ENCODE assay signal across 1 cellular context in genomic region chr1:11595287-11595686, GRCh38.
TF ChIP-seq lines count a peak whose summit lies in the region.

No MANE protein-coding gene starts in this region.

TF ChIP-seq in GM23338, 12 proteins besides CTCF, POLR2A, EP300 and RAD21 (continued from another document):
- TF ChIP-seq CREB1 (CRISPR knock-in tag; IDR thresholded peaks at IDR 0.05; ENCODE audit: low read depth) = no peak
- TF ChIP-seq ZNF114 (CRISPR knock-in tag; IDR thresholded peaks at IDR 0.05) = no peak
- no peak for TF ChIP-seq NANOG (IDR thresholded peaks at IDR 0.05; ENCODE audit: borderline replicate concordance)
- no peak for TF ChIP-seq JUNB (IDR thresholded peaks at IDR 0.05; ENCODE audit: unreplicated experiment)
- TF ChIP-seq POLR2AphosphoS5 (IDR thresholded peaks at IDR 0.05; ENCODE audit: low read depth) = no peak
- TF ChIP-seq EZH2 (IDR thresholded peaks at IDR 0.05; ENCODE audit: low read depth, unreplicated experiment) = no peak
- TF ChIP-seq ETS1 (IDR thresholded peaks at IDR 0.05) = no peak
- no peak for TF ChIP-seq EZH2phosphoT487 (IDR thresholded peaks at IDR 0.05; ENCODE audit: unreplicated experiment)
